1 cellular context compared by ENCODE assay signal in genomic region chr1:162206749-162207635, GRCh38.
TF ChIP-seq lines count a peak whose summit lies in the region.

No MANE protein-coding gene starts in this region.

TF ChIP-seq in HEK293, 187 proteins besides CTCF, POLR2A, EP300 and RAD21 (continued from another document and continues in another):
- no peak for TF ChIP-seq ZNF37A (tag by site-specific recombination; IDR thresholded peaks at IDR 0.05)
- 0 out of 2 replicates have a peak, but pooled peaks have one; percentile 37 for TF ChIP-seq BCL11A (tag by site-specific recombination; IDR thresholded peaks at IDR 0.05; ENCODE audit: low read depth)
- TF ChIP-seq ZNF791 (tag by site-specific recombination; IDR thresholded peaks at IDR 0.05): no peak
- TF ChIP-seq REST (tag by site-specific recombination; IDR thresholded peaks at IDR 0.05): no peak
- TF ChIP-seq KLF9 (tag by site-specific recombination; IDR thresholded peaks at IDR 0.05; ENCODE audit: low read depth): no peak
- TF ChIP-seq ZBTB11 (tag by site-specific recombination; conservative IDR thresholded peaks at IDR 0.05; ENCODE audit: low read depth): no peak
- no peak for TF ChIP-seq ZNF391 (tag by site-specific recombination; IDR thresholded peaks at IDR 0.05; ENCODE audit: borderline replicate concordance, low read depth)
- TF ChIP-seq ZNF626 (tag by site-specific recombination; IDR thresholded peaks at IDR 0.05): no peak
- no peak for TF ChIP-seq ZBTB26 (tag by site-specific recombination; optimal IDR thresholded peaks at IDR 0.05)
- TF ChIP-seq SALL2 (tag by site-specific recombination; IDR thresholded peaks at IDR 0.05; ENCODE audit: borderline replicate concordance): no peak
- TF ChIP-seq ZBTB17 (tag by site-specific recombination; IDR thresholded peaks at IDR 0.05): peak; percentile 61
- TF ChIP-seq ZNF211 (tag by site-specific recombination; IDR thresholded peaks at IDR 0.05; ENCODE audit: low read depth): no peak
- no peak for TF ChIP-seq ZNF302 (tag by site-specific recombination; IDR thresholded peaks at IDR 0.05; ENCODE audit: low read depth)
- TF ChIP-seq ZNF48 (tag by site-specific recombination; IDR thresholded peaks at IDR 0.05): no peak
- TF ChIP-seq ZNF639 (tag by site-specific recombination; IDR thresholded peaks at IDR 0.05): no peak
- TF ChIP-seq ZNF2 (tag by site-specific recombination; IDR thresholded peaks at IDR 0.05): 0 out of 2 replicates have a peak, but pooled peaks have one; percentile 38
- no peak for TF ChIP-seq ZNF416 (tag by site-specific recombination; IDR thresholded peaks at IDR 0.05)
- TF ChIP-seq ATF2 (tag by site-specific recombination; IDR thresholded peaks at IDR 0.05; ENCODE audit: low read depth): no peak
- TF ChIP-seq ZNF658 (tag by site-specific recombination; IDR thresholded peaks at IDR 0.05): no peak
- no peak for TF ChIP-seq ZNF747 (tag by site-specific recombination; IDR thresholded peaks at IDR 0.05)
- TF ChIP-seq ZNF704 (tag by site-specific recombination; IDR thresholded peaks at IDR 0.05): no peak
- no peak for TF ChIP-seq HOXA7 (CRISPR knock-in tag; IDR thresholded peaks at IDR 0.05; ENCODE audit: borderline replicate concordance)
- no peak for TF ChIP-seq ZNF202 (tag by site-specific recombination; IDR thresholded peaks at IDR 0.05; ENCODE audit: borderline replicate concordance)
- 0 out of 2 replicates have a peak, but pooled peaks have one; percentile 24 for TF ChIP-seq ZBTB8A (tag by site-specific recombination; IDR thresholded peaks at IDR 0.05)
- no peak for TF ChIP-seq ZNF10 (tag by site-specific recombination; IDR thresholded peaks at IDR 0.05)
- no peak for TF ChIP-seq ZNF366 (tag by site-specific recombination; conservative IDR thresholded peaks at IDR 0.05)
- no peak for TF ChIP-seq ZNF23 (tag by site-specific recombination; IDR thresholded peaks at IDR 0.05; ENCODE audit: borderline replicate concordance)
- TF ChIP-seq ZNF518A (tag by site-specific recombination; conservative IDR thresholded peaks at IDR 0.05; ENCODE audit: low read depth): no peak
- TF ChIP-seq RBAK (tag by site-specific recombination; IDR thresholded peaks at IDR 0.05): no peak
- no peak for TF ChIP-seq KLF10 (tag by site-specific recombination; IDR thresholded peaks at IDR 0.05)
- TF ChIP-seq ZNF148 (tag by site-specific recombination; IDR thresholded peaks at IDR 0.05; ENCODE audit: borderline replicate concordance): no peak
- TF ChIP-seq ZSCAN5A (tag by site-specific recombination; IDR thresholded peaks at IDR 0.05): no peak
- TF ChIP-seq SP2 (tag by site-specific recombination; IDR thresholded peaks at IDR 0.05): no peak
- TF ChIP-seq ZNF600 (tag by site-specific recombination; IDR thresholded peaks at IDR 0.05): peak; percentile 41; the same call in 1 of the 2 replicates
- 0 out of 2 replicates have a peak, but pooled peaks have one; percentile 30 for TF ChIP-seq KLF7 (tag by site-specific recombination; IDR thresholded peaks at IDR 0.05; ENCODE audit: borderline replicate concordance)
